8 cellular contexts compared by ENCODE assay signal in genomic region chr17:3668279-3669084, GRCh38. TPM values are rescaled to one million over a fixed set of nuclear protein-coding genes. Genes with fewer than 3 reads are reported as not detected.
DNase-seq lines count a peak whose midpoint lies in the region; ATAC-seq and TF ChIP-seq lines count a peak whose summit lies in the region.

Gene EMC6, plus strand, starts transcription at chr17:3668812. Its CDS starts 335 bp downstream, at chr17:3669147.
Gene TAX1BP3, minus strand, starts transcription at chr17:3668578. Its CDS starts 52 bp downstream, at chr17:3668526.

- H3K9me3 ChIP-seq in left lung = no peaks in the 10 kb centered on the region

- intact Hi-C loops in left lung (cut with DNase I) = no loop called here

- H3K36me3 ChIP-seq in left lung = peaks cover 0 to 19% of the 10 kb centered on the region in 2 donors

- H3K4me1 ChIP-seq in left lung = peaks cover 26 to 40% of the 10 kb centered on the region in 2 donors

- H3K27me3 ChIP-seq in left lung = no peaks in the 10 kb centered on the region

- ATAC-seq in GM19372 (IDR thresholded peaks at IDR 0.05; ENCODE audit: low read depth, unreplicated experiment) (peak; percentile 88), HG03565 (IDR thresholded peaks at IDR 0.05; ENCODE audit: unreplicated experiment) (peak; percentile 82), left lung (peak; percentile 95)

- no peak for TF ChIP-seq CTCF in left lung (IDR thresholded peaks at IDR 0.05)

- H3K4me3 ChIP-seq in left lung = peak within 1 kb of the TSS; percentile 98 to 99

- H3K27ac ChIP-seq in left lung = peak within 1 kb of the TSS; percentile 97 to 98

- DNase-seq in C1 segment of cervical spinal cord (lab: John Stamatoyannopoulos, UW) = peak; percentile 82 to 100 (median 97)
- DNase-seq in NCI-H774 (lab: John Stamatoyannopoulos, UW) = peak; percentile 88
- DNase-seq in activated CD4-positive, alpha-beta T cell treated with anti-CD3 and anti-CD28 coated beads, Interleukin-2, amount 50 U/mL, for 4 hours = peak; percentile 96
- peak; percentile 98 for DNase-seq in dermis blood vessel endothelial cell
- peak; percentile 98 to 100 for DNase-seq in left lung
- DNase-seq in stimulated activated CD4-positive, alpha-beta T cell treated with anti-CD3 and anti-CD28 coated beads, Interleukin-2, amount 100 ng/mL, for 48 hours = peak; percentile 99

RNA-seq across cellular contexts. Expression of gene EMC6, which starts in this region (rescaled TPM):
- total RNA-seq in dermis blood vessel endothelial cell = 11.4 and 14.6 TPM in 2 replicates
- 10 to 100 TPM; 33.0 to 37.6 TPM for total RNA-seq in left lung

RNA-seq across cellular contexts. Expression of gene TAX1BP3, which starts in this region (rescaled TPM):
- total RNA-seq in dermis blood vessel endothelial cell (224 and 238 TPM in 2 replicates), left lung (100 to 1,000 TPM; 143 to 194 TPM)

Comparison
In these comparisons a context has a peak if more than half of its experiments do, and no peak if none do; other contexts are left out.
1. Peak in every context shown above with its lines: DNase-seq, ATAC-seq, H3K4me3 ChIP-seq and H3K27ac ChIP-seq.